Comparison of ENCODE assay signal across 1 cellular context in the genomic region with DNA sequence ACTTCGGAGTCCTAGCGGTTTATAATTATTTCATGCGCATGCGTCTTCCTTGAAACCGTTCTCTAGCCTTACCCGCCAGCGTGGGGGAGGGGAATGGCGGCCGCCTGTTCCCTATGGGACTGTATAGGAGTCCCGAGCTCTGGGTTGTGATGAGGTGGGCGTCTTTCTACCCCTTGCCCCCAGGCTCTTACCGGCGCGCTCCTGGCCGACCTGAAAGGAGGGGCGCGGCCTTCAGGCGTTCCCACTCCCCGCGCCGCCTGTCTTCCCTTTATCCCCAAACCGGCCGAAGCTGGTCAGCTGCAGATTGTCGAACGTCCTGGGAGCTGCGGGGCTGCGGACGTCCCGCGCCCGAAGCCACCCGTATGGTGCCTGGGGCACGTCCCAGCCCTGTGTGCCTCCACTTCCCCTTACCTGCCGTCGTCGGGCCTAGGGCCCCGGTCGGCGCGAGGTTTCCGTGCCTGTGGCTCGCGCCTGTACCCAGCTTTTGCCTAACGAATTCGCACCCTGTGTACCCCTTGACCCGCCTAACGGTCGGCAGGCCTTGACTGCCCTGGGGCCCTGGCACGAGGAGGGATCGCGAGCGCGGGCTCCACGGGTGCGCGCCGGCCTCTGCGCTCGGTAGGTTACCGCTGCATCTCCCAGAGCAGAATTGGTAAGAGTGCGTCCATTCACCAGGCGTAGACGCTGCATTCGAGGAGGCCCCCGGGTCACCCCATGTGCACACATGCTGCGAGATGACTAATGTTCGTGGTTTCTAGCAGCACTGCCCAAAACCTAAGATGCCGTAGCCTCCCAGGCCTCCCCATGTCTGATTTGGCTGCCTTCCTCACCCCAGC.
A peak's percentile ranks its signal among the peaks of the same experiment; 100 is the strongest.
TF ChIP-seq lines count a peak whose summit lies in the region.

No MANE protein-coding gene starts in this region.

TF ChIP-seq in HepG2, 621 proteins besides CTCF, POLR2A, EP300 and RAD21 (continued from another document and continues in another):
- TF ChIP-seq MXI1 (IDR thresholded peaks at IDR 0.05; ENCODE audit: borderline replicate concordance, low read depth, low read length) (peak; percentile 35; the same call in 2 of the 3 replicates), NAIF1 (CRISPR knock-in tag; IDR thresholded peaks at IDR 0.05; ENCODE audit: borderline replicate concordance) (peak; percentile 83; the same call in 1 of the 2 replicates), ZNF883 (CRISPR knock-in tag; IDR thresholded peaks at IDR 0.05; ENCODE audit: not compliant biosample characterization) (peak; percentile 41), ASH2L (IDR thresholded peaks at IDR 0.05; ENCODE audit: insufficient read length, low read depth, low read length) (peak; percentile 51), ZNF546 (CRISPR knock-in tag; conservative IDR thresholded peaks at IDR 0.05) (0 out of 2 replicates have a peak, but pooled peaks have one; percentile 76), ZNF552 (CRISPR knock-in tag; IDR thresholded peaks at IDR 0.05; ENCODE audit: borderline replicate concordance) (peak; percentile 89), PHF21A (CRISPR knock-in tag; IDR thresholded peaks at IDR 0.05) (peak; percentile 88), ZNF577 (CRISPR knock-in tag; IDR thresholded peaks at IDR 0.05; ENCODE audit: borderline replicate concordance, low read depth) (peak; percentile 96), ZNF670 (CRISPR knock-in tag; IDR thresholded peaks at IDR 0.05; ENCODE audit: borderline replicate concordance) (peak; percentile 96), HDAC2 (CRISPR knock-in tag; IDR thresholded peaks at IDR 0.05) (peak; percentile 2; the same call in 1 of the 2 replicates), GZF1 (CRISPR knock-in tag; IDR thresholded peaks at IDR 0.05) (peak; percentile 22; the same call in 1 of the 2 replicates), ZBTB42 (CRISPR knock-in tag; IDR thresholded peaks at IDR 0.05) (peak; percentile 75; the same call in 1 of the 2 replicates), ZNF383 (CRISPR knock-in tag; IDR thresholded peaks at IDR 0.05; ENCODE audit: borderline replicate concordance) (no peak), ZNF816 (CRISPR knock-in tag; IDR thresholded peaks at IDR 0.05; ENCODE audit: borderline replicate concordance) (peak; percentile 85; the same call in 1 of the 2 replicates), ZNF775 (CRISPR knock-in tag; IDR thresholded peaks at IDR 0.05; ENCODE audit: borderline replicate concordance) (peak; percentile 18; the same call in 1 of the 2 replicates), MXD1 (CRISPR knock-in tag; IDR thresholded peaks at IDR 0.05) (peak; percentile 77), CCDC6 (CRISPR knock-in tag; IDR thresholded peaks at IDR 0.05) (peak; percentile 77), MEF2D (CRISPR knock-in tag; IDR thresholded peaks at IDR 0.05) (peak; percentile 9; the same call in 1 of the 2 replicates), ZNF136 (CRISPR knock-in tag; IDR thresholded peaks at IDR 0.05; ENCODE audit: low read depth) (0 out of 2 replicates have a peak, but pooled peaks have one; percentile 47), ZZZ3 (CRISPR knock-in tag; IDR thresholded peaks at IDR 0.05; ENCODE audit: borderline replicate concordance) (peak; percentile 76; the same call in 1 of the 2 replicates), SMAD1 (CRISPR knock-in tag; IDR thresholded peaks at IDR 0.05; ENCODE audit: borderline replicate concordance, low read depth) (peak; percentile 78; the same call in 1 of the 2 replicates), ZNF616 (CRISPR knock-in tag; IDR thresholded peaks at IDR 0.05; ENCODE audit: low read depth) (0 out of 2 replicates have a peak, but pooled peaks have one; percentile 46), ZNF558 (CRISPR knock-in tag; IDR thresholded peaks at IDR 0.05; ENCODE audit: borderline replicate concordance) (0 out of 2 replicates have a peak, but pooled peaks have one; percentile 82), KDM2A (CRISPR knock-in tag; IDR thresholded peaks at IDR 0.05; ENCODE audit: borderline replicate concordance, low read depth) (peak; percentile 78), ETV5 (CRISPR knock-in tag; IDR thresholded peaks at IDR 0.05; ENCODE audit: borderline replicate concordance) (0 out of 2 replicates have a peak, but pooled peaks have one; percentile 13), ZBTB34 (CRISPR knock-in tag; IDR thresholded peaks at IDR 0.05) (no peak; the same call in 1 of the 2 replicates), AHR (CRISPR knock-in tag; IDR thresholded peaks at IDR 0.05) (0 out of 2 replicates have a peak, but pooled peaks have one; percentile 31), NFIB (CRISPR knock-in tag; IDR thresholded peaks at IDR 0.05; ENCODE audit: borderline replicate concordance) (0 out of 2 replicates have a peak, but pooled peaks have one; percentile 27), ZFP62 (CRISPR knock-in tag; IDR thresholded peaks at IDR 0.05) (no peak), ZSCAN29 (CRISPR knock-in tag; conservative IDR thresholded peaks at IDR 0.05) (peak; percentile 83; the same call in 1 of the 2 replicates), ZNF251 (CRISPR knock-in tag; IDR thresholded peaks at IDR 0.05) (no peak), TBL1XR1 (IDR thresholded peaks at IDR 0.05; ENCODE audit: borderline replicate concordance, low read length, partially characterized antibody) (peak; percentile 4), ZNF230 (CRISPR knock-in tag; IDR thresholded peaks at IDR 0.05) (peak; percentile 53; the same call in 1 of the 2 replicates), ZNF776 (CRISPR knock-in tag; IDR thresholded peaks at IDR 0.05) (peak; percentile 80), SMAD9 (CRISPR knock-in tag; IDR thresholded peaks at IDR 0.05) (0 out of 2 replicates have a peak, but pooled peaks have one; percentile 41), FOXK1 (CRISPR knock-in tag; IDR thresholded peaks at IDR 0.05; ENCODE audit: borderline replicate concordance, low read depth) (no peak), HMG20B (CRISPR knock-in tag; conservative IDR thresholded peaks at IDR 0.05) (0 out of 2 replicates have a peak, but pooled peaks have one; percentile 13), FOXO4 (CRISPR knock-in tag; conservative IDR thresholded peaks at IDR 0.05) (peak; percentile 94; the same call in 1 of the 2 replicates), ZNF33B (CRISPR knock-in tag; IDR thresholded peaks at IDR 0.05) (peak; percentile 94; the same call in 1 of the 2 replicates)
- TF ChIP-seq, protein P1, sequence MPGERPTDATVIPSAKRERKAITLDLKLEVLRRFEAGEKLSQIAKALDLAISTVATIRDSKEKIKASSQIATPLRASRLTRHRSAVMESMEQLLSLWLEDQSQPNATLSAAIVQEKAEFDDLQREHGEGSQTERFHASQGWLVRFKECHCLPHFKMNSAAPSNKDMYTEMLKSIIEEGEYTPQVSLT (CRISPR knock-in tag; IDR thresholded peaks at IDR 0.05; ENCODE audit: borderline replicate concordance, low read depth) = 0 out of 2 replicates have a peak, but pooled peaks have one; percentile 70
- TF ChIP-seq, protein P2, sequence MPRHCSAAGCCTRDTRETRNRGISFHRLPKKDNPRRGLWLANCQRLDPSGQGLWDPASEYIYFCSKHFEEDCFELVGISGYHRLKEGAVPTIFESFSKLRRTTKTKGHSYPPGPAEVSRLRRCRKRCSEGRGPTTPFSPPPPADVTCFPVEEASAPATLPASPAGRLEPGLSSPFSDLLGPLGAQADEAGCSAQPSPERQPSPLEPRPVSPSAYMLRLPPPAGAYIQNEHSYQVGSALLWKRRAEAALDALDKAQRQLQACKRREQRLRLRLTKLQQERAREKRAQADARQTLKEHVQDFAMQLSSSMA (CRISPR knock-in tag; IDR thresholded peaks at IDR 0.05) = peak; percentile 85; the same call in 1 of the 2 replicates
- TF ChIP-seq, protein P3, sequence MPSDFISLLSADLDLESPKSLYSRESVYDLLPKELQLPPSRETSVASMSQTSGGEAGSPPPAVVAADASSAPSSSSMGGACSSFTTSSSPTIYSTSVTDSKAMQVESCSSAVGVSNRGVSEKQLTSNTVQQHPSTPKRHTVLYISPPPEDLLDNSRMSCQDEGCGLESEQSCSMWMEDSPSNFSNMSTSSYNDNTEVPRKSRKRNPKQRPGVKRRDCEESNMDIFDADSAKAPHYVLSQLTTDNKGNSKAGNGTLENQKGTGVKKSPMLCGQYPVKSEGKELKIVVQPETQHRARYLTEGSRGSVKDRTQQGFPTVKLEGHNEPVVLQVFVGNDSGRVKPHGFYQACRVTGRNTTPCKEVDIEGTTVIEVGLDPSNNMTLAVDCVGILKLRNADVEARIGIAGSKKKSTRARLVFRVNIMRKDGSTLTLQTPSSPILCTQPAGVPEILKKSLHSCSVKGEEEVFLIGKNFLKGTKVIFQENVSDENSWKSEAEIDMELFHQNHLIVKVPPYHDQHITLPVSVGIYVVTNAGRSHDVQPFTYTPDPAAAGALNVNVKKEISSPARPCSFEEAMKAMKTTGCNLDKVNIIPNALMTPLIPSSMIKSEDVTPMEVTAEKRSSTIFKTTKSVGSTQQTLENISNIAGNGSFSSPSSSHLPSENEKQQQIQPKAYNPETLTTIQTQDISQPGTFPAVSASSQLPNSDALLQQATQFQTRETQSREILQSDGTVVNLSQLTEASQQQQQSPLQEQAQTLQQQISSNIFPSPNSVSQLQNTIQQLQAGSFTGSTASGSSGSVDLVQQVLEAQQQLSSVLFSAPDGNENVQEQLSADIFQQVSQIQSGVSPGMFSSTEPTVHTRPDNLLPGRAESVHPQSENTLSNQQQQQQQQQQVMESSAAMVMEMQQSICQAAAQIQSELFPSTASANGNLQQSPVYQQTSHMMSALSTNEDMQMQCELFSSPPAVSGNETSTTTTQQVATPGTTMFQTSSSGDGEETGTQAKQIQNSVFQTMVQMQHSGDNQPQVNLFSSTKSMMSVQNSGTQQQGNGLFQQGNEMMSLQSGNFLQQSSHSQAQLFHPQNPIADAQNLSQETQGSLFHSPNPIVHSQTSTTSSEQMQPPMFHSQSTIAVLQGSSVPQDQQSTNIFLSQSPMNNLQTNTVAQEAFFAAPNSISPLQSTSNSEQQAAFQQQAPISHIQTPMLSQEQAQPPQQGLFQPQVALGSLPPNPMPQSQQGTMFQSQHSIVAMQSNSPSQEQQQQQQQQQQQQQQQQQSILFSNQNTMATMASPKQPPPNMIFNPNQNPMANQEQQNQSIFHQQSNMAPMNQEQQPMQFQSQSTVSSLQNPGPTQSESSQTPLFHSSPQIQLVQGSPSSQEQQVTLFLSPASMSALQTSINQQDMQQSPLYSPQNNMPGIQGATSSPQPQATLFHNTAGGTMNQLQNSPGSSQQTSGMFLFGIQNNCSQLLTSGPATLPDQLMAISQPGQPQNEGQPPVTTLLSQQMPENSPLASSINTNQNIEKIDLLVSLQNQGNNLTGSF (CRISPR knock-in tag; IDR thresholded peaks at IDR 0.05) = 0 out of 2 replicates have a peak, but pooled peaks have one; percentile 32
- TF ChIP-seq, protein P4, sequence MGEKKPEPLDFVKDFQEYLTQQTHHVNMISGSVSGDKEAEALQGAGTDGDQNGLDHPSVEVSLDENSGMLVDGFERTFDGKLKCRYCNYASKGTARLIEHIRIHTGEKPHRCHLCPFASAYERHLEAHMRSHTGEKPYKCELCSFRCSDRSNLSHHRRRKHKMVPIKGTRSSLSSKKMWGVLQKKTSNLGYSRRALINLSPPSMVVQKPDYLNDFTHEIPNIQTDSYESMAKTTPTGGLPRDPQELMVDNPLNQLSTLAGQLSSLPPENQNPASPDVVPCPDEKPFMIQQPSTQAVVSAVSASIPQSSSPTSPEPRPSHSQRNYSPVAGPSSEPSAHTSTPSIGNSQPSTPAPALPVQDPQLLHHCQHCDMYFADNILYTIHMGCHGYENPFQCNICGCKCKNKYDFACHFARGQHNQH (CRISPR knock-in tag; IDR thresholded peaks at IDR 0.05) = 0 out of 2 replicates have a peak, but pooled peaks have one; percentile 37
- TF ChIP-seq, protein P5, sequence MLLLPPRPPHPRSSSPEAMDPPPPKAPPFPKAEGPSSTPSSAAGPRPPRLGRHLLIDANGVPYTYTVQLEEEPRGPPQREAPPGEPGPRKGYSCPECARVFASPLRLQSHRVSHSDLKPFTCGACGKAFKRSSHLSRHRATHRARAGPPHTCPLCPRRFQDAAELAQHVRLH (CRISPR knock-in tag; IDR thresholded peaks at IDR 0.05; ENCODE audit: borderline replicate concordance, low read depth) = peak; percentile 17; the same call in 1 of the 2 replicates
